In the genomic region with DNA sequence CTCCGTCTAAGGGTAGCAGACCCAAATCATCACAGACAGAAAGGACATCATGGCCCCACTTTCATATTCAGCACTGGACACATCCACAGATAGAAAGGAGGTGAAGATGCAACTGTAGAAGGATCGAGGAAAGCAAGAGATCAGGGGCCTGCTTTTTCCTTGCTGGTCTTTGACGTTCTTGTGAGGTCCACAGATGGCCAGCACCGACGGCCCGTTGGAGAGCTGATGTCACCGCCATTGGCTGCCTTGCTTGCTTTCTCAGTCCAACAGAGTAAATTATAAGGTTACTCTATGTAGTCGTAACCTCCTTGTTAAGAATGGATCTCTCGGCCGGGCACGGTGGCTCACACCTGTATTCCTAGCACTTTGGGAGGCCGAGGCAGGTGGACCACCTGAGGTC, we compare ENCODE assay signal across 26 cellular contexts. TPM values are rescaled to one million over a fixed set of nuclear protein-coding genes. Genes with fewer than 3 reads are reported as not detected.
"Had no signal": no experiment of that assay in that cellular context is flagged by ENCODE, and none has a peak within 500 bp of the region (broad histone marks: within the 10 kb centered on the region; RNA-seq: fewer than 3 reads in every experiment).

No MANE protein-coding gene starts in this region.

- H3K9me3 Mint-ChIP-seq: activated T-helper 17 cell treated with anti-CD3 and anti-CD28 coated beads, Interleukin-2, amount 50 U/mL, for 72 hours; T-cell had no signal

- DNase-seq: activated CD4-positive, alpha-beta memory T cell treated with anti-CD3 and anti-CD28 coated beads, Interleukin-2, amount 10 ng/mL, durations not matched to agents 7 days and 5 days; activated CD4-positive, alpha-beta T cell treated with anti-CD3 and anti-CD28 coated beads, Interleukin-2, amount 10 ng/mL, durations not matched to agents 7 days and 5 days; activated CD4-positive, CD25-positive, alpha-beta regulatory T cell; activated gamma-delta T cell; activated naive CD4-positive, alpha-beta T cell treated with anti-CD3 and anti-CD28 coated beads for 36 hours; activated naive CD8-positive, alpha-beta T cell treated with anti-CD3 and anti-CD28 coated beads for 36 hours; activated T-cell treated with anti-CD3 and anti-CD28 coated beads for 4 hours; activated T-cell treated with anti-CD3 and anti-CD28 coated beads, Interleukin-2, amount 50 U/mL, for 48 hours; IMR-90; Kasumi-1; KBM-7; NCI-H1105 treated with DMSO at 0.1 percent for 48 hours; NCI-H1436 treated with DMSO at 0.1 percent for 48 hours; NCI-H187; NCI-H2081; NCI-H510A treated with DMSO at 0.1 percent for 48 hours; NCI-H69; Peyer's patch; SIG-M5; T-cell; T-helper 2 cell; T1000 had no signal

- H3K36me3 ChIP-seq: Peyer's patch had no signal

- H3K27ac ChIP-seq: Peyer's patch, RWPE1, SK-N-MC had no signal

- H3K27ac Mint-ChIP-seq: activated CD4-positive, alpha-beta memory T cell treated with anti-CD3 and anti-CD28 coated beads, Interleukin-2, amount 10 ng/mL, durations not matched to agents 7 days and 5 days; activated CD4-positive, alpha-beta T cell treated with anti-CD3 and anti-CD28 coated beads, Interleukin-2, amount 10 ng/mL, durations not matched to agents 7 days and 5 days; activated naive CD4-positive, alpha-beta T cell treated with anti-CD3 and anti-CD28 coated beads for 36 hours; activated naive CD8-positive, alpha-beta T cell treated with anti-CD3 and anti-CD28 coated beads for 36 hours; activated T-helper 17 cell treated with anti-CD3 and anti-CD28 coated beads, Interleukin-2, amount 50 U/mL, for 72 hours; T-cell had no signal

- H3K9me3 ChIP-seq: Peyer's patch had no signal

- H3K27me3 ChIP-seq: Peyer's patch had no signal

- ATAC-seq: activated T-helper 17 cell treated with anti-CD3 and anti-CD28 coated beads, Interleukin-2, amount 50 U/mL, for 72 hours; T-cell had no signal

- H3K4me1 Mint-ChIP-seq: activated CD4-positive, alpha-beta memory T cell treated with anti-CD3 and anti-CD28 coated beads, Interleukin-2, amount 10 ng/mL, durations not matched to agents 7 days and 5 days; activated CD4-positive, alpha-beta T cell treated with anti-CD3 and anti-CD28 coated beads, Interleukin-2, amount 10 ng/mL, durations not matched to agents 7 days and 5 days; activated naive CD8-positive, alpha-beta T cell treated with anti-CD3 and anti-CD28 coated beads for 36 hours; activated T-helper 17 cell treated with anti-CD3 and anti-CD28 coated beads, Interleukin-2, amount 50 U/mL, for 72 hours; T-cell had no signal

- H3K4me1 ChIP-seq: Peyer's patch had no signal

- H3K4me3 ChIP-seq: Peyer's patch, SK-N-MC had no signal

- H3K4me3 Mint-ChIP-seq: activated CD4-positive, alpha-beta memory T cell treated with anti-CD3 and anti-CD28 coated beads, Interleukin-2, amount 10 ng/mL, durations not matched to agents 7 days and 5 days; activated CD4-positive, alpha-beta T cell treated with anti-CD3 and anti-CD28 coated beads, Interleukin-2, amount 10 ng/mL, durations not matched to agents 7 days and 5 days; activated naive CD4-positive, alpha-beta T cell treated with anti-CD3 and anti-CD28 coated beads for 36 hours; activated naive CD8-positive, alpha-beta T cell treated with anti-CD3 and anti-CD28 coated beads for 36 hours; activated T-helper 17 cell treated with anti-CD3 and anti-CD28 coated beads, Interleukin-2, amount 50 U/mL, for 72 hours; T-cell had no signal

- H3K36me3 Mint-ChIP-seq: activated naive CD8-positive, alpha-beta T cell treated with anti-CD3 and anti-CD28 coated beads for 36 hours; T-cell had no signal

RNA-seq across cellular contexts. Expression of gene RBFOX3, which starts 5.1 kb away (rescaled TPM):
- total RNA-seq: activated CD4-positive, alpha-beta memory T cell treated with anti-CD3 and anti-CD28 coated beads, Interleukin-2, amount 10 ng/mL, durations not matched to agents 7 days and 5 days; activated CD4-positive, alpha-beta T cell treated with anti-CD3 and anti-CD28 coated beads, Interleukin-2, amount 10 ng/mL, durations not matched to agents 7 days and 5 days; activated CD8-positive, alpha-beta memory T cell treated with anti-CD3 and anti-CD28 coated beads for 36 hours; activated naive CD4-positive, alpha-beta T cell treated with anti-CD3 and anti-CD28 coated beads for 36 hours; activated naive CD8-positive, alpha-beta T cell treated with anti-CD3 and anti-CD28 coated beads for 36 hours; activated T-helper 17 cell treated with anti-CD3 and anti-CD28 coated beads, Interleukin-2, amount 50 U/mL, for 72 hours; IMR-90; T-cell had no signal
